Comparison of ENCODE assay signal across 1 cellular context in the genomic region with DNA sequence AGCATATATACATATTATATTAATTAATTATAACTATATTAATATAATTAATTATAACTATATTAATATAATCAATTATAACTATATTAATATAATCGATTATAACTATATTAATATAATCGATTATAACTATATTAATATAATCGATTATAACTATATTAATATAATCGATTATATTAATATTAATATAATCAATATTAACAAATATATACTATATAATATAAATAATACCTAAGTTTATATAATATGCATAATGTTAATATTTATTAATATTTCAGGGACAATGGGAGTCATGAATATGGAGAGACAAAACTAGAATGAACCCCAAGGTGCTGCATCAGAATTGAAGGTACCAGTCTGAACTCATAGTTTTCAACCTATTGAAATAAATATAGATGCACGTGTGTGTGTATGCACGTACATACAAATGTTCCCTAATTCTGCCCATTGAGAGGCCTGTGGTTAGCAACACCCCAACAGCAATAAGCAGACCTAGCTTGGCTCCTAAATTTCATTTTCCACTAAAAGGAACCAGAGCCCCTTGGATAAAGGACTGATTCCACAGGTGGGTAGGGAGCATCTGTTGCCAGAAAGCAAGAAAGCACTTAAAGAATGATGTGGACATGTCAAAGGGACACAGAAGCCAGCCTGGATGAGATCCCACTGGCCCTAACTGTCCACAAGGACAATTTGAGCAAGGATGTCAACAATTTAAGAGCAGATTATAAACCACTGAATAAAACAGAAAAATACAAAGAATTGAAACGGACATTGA.
TF ChIP-seq lines count a peak whose summit lies in the region.

No MANE protein-coding gene starts in this region.

TF ChIP-seq in IMR-90, 13 proteins besides CTCF, POLR2A, EP300 and RAD21:
- TF ChIP-seq BHLHE40 (IDR thresholded peaks at IDR 0.05; ENCODE audit: low read depth, low read length) = no peak
- TF ChIP-seq MAFK (IDR thresholded peaks at IDR 0.05; ENCODE audit: low read depth, low read length) = no peak
- no peak for TF ChIP-seq MAZ (IDR thresholded peaks at IDR 0.05; ENCODE audit: borderline replicate concordance, low read depth, low read length)
- no peak for TF ChIP-seq SMC3 (IDR thresholded peaks at IDR 0.05; ENCODE audit: low read depth, low read length)
- TF ChIP-seq CEBPB (IDR thresholded peaks at IDR 0.05; ENCODE audit: low read depth, low read length) = no peak
- TF ChIP-seq, protein P1, sequence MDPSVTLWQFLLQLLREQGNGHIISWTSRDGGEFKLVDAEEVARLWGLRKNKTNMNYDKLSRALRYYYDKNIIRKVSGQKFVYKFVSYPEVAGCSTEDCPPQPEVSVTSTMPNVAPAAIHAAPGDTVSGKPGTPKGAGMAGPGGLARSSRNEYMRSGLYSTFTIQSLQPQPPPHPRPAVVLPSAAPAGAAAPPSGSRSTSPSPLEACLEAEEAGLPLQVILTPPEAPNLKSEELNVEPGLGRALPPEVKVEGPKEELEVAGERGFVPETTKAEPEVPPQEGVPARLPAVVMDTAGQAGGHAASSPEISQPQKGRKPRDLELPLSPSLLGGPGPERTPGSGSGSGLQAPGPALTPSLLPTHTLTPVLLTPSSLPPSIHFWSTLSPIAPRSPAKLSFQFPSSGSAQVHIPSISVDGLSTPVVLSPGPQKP (IDR thresholded peaks at IDR 0.05; ENCODE audit: borderline replicate concordance, low read depth, low read length) = no peak
- TF ChIP-seq RCOR1 (IDR thresholded peaks at IDR 0.05; ENCODE audit: insufficient replicate concordance, low read length) = no peak
- TF ChIP-seq RFX5 (IDR thresholded peaks at IDR 0.05; ENCODE audit: low read depth, low read length) = no peak
- TF ChIP-seq, protein P2, sequence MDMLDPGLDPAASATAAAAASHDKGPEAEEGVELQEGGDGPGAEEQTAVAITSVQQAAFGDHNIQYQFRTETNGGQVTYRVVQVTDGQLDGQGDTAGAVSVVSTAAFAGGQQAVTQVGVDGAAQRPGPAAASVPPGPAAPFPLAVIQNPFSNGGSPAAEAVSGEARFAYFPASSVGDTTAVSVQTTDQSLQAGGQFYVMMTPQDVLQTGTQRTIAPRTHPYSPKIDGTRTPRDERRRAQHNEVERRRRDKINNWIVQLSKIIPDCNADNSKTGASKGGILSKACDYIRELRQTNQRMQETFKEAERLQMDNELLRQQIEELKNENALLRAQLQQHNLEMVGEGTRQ (IDR thresholded peaks at IDR 0.05; ENCODE audit: low read depth, low read length) = no peak
- TF ChIP-seq NFE2L2 (IDR thresholded peaks at IDR 0.05; ENCODE audit: low read depth, low read length) = no peak
- no peak for TF ChIP-seq MXI1 (IDR thresholded peaks at IDR 0.05; ENCODE audit: borderline replicate concordance, low read depth, low read length)
- no peak for TF ChIP-seq CHD1 (IDR thresholded peaks at IDR 0.05; ENCODE audit: low read depth, low read length)
- no peak for TF ChIP-seq FOS (IDR thresholded peaks at IDR 0.05; ENCODE audit: low read depth, low read length)
